Comparison of ENCODE assay signal across 21 cellular contexts in genomic region chr12:124315316-124315924, GRCh38. TPM values are rescaled to one million over a fixed set of nuclear protein-coding genes. Genes with fewer than 3 reads are reported as not detected.
DNase-seq lines count a peak whose midpoint lies in the region; ATAC-seq and TF ChIP-seq lines count a peak whose summit lies in the region.
"Had no signal": no experiment of that assay in that cellular context is flagged by ENCODE, and none has a peak within 500 bp of the region (broad histone marks: within the 10 kb centered on the region; RNA-seq: fewer than 3 reads in every experiment).

No MANE protein-coding gene starts in this region.

- no peaks in the 10 kb centered on the region for H3K36me3 ChIP-seq in HEK293 (ENCODE audit: control insufficient read depth in 2 of 2, insufficient read depth in 1 of 2, low read length in 2 of 2)
- no peaks in the 10 kb centered on the region for H3K36me3 ChIP-seq in endodermal cell (ENCODE audit: control insufficient read depth, insufficient read depth, low read length)

- peaks cover 37% of the 10 kb centered on the region for H3K4me1 Mint-ChIP-seq in endodermal cell
- no peaks in the 10 kb centered on the region for H3K4me1 Mint-ChIP-seq in activated T-cell treated with anti-CD3 and anti-CD28 coated beads, Interleukin-2, amount 50 U/mL, for 72 hours (ENCODE audit: low read depth)

- H3K4me3 Mint-ChIP-seq in endodermal cell = no peak overlapping the region
- no peak overlapping the region for H3K4me3 Mint-ChIP-seq in activated T-cell treated with anti-CD3 and anti-CD28 coated beads, Interleukin-2, amount 50 U/mL, for 72 hours
- H3K4me3 Mint-ChIP-seq: CD4-positive, alpha-beta T cell; HFFc6 had no signal

- no peaks in the 10 kb centered on the region for H3K27me3 ChIP-seq in endodermal cell (ENCODE audit: control insufficient read depth, insufficient read depth, low read length, poor library complexity, severe bottlenecking)

- no peak overlapping the region for H3K9ac ChIP-seq in endodermal cell (ENCODE audit: extremely low read depth, low read length, poor library complexity, severe bottlenecking)

- H3K9me3 ChIP-seq in HEK293 (ENCODE audit: control insufficient read depth, insufficient read depth, low read depth, low read length) (no peaks in the 10 kb centered on the region), endodermal cell (ENCODE audit: control insufficient read depth, low read length) (no peaks in the 10 kb centered on the region)
- H3K9me3 ChIP-seq: A549, Caco-2 had no signal

- POLR2A ChIA-PET in HEK293 (lab: Yijun Ruan, JAX) = no interaction called here

- CTCF ChIA-PET in HEK293 (lab: Yijun Ruan, JAX) = interaction anchor here (0.6 kb wide), 1 partner anchor 453 kb away, joined by 4 read pairs; no protein-coding TSS in a partner anchor

- 88 to 89% methylated on average over 12 to 18 of the region's 18 CpGs for WGBS in endodermal cell (ENCODE audit: insufficient coverage in 1 of 2, insufficient read length in 1 of 2), 2 experiments

- H3K9me3 Mint-ChIP-seq in endodermal cell = no peaks in the 10 kb centered on the region
- no peaks in the 10 kb centered on the region for H3K9me3 Mint-ChIP-seq in activated T-cell treated with anti-CD3 and anti-CD28 coated beads, Interleukin-2, amount 50 U/mL, for 72 hours
- H3K9me3 Mint-ChIP-seq: CD4-positive, alpha-beta T cell had no signal

- TF ChIP-seq CTCF in HEK293 (tag by site-specific recombination; IDR thresholded peaks at IDR 0.05) (no peak), endodermal cell (conservative IDR thresholded peaks at IDR 0.05) (no peak)

- H3K27ac Mint-ChIP-seq in endodermal cell = no peak overlapping the region
- H3K27ac Mint-ChIP-seq in activated T-cell treated with anti-CD3 and anti-CD28 coated beads, Interleukin-2, amount 50 U/mL, for 72 hours = no peak overlapping the region
- H3K27ac Mint-ChIP-seq: CD4-positive, alpha-beta T cell; HFFc6 had no signal

- H3K27me3 Mint-ChIP-seq in endodermal cell (ENCODE audit: insufficient read depth) = peaks cover 25% of the 10 kb centered on the region
- no peaks in the 10 kb centered on the region for H3K27me3 Mint-ChIP-seq in activated T-cell treated with anti-CD3 and anti-CD28 coated beads, Interleukin-2, amount 50 U/mL, for 72 hours (ENCODE audit: low read depth)
- H3K27me3 Mint-ChIP-seq: CD4-positive, alpha-beta T cell had no signal

- H3K36me3 Mint-ChIP-seq in endodermal cell (ENCODE audit: low read depth) = no peaks in the 10 kb centered on the region
- H3K36me3 Mint-ChIP-seq in activated T-cell treated with anti-CD3 and anti-CD28 coated beads, Interleukin-2, amount 50 U/mL, for 72 hours (ENCODE audit: insufficient read depth in 2 of 2) = no peaks in the 10 kb centered on the region

- ATAC-seq in activated T-cell treated with anti-CD3 and anti-CD28 coated beads, Interleukin-2, amount 50 U/mL, for 72 hours (replicated peaks in 1 of 2) = no peak
- ATAC-seq: A549 had no signal

- H3K4me1 ChIP-seq in HEK293 (ENCODE audit: control insufficient read depth, insufficient read depth, low read length) (no peaks in the 10 kb centered on the region), endodermal cell (ENCODE audit: control insufficient read depth, insufficient read depth, low read length) (peaks cover 24% of the 10 kb centered on the region)
- H3K4me1 ChIP-seq: A549 had no signal

- H3K4me3 ChIP-seq in HEK293 (ENCODE audit: low read depth, low read length) = no peak overlapping the region
- no peak overlapping the region for H3K4me3 ChIP-seq in endodermal cell (ENCODE audit: low read length)
- H3K4me3 ChIP-seq: A549 had no signal

- no peak overlapping the region for H3K27ac ChIP-seq in HEK293 (ENCODE audit: extremely low read depth, low read depth, low read length)
- no peak overlapping the region for H3K27ac ChIP-seq in endodermal cell (ENCODE audit: low read depth, low read length)
- H3K27ac ChIP-seq: 22Rv1, A549, C4-2B had no signal

- peak; percentile 45 to 50 for DNase-seq in NCI-H2081 (lab: John Stamatoyannopoulos, UW)
- DNase-seq in NCI-H2081 treated with DMSO at 0.1 percent for 48 hours (lab: John Stamatoyannopoulos, UW) = no peak
- peak; percentile 64 for DNase-seq in endodermal cell
- no peak for DNase-seq in activated T-cell treated with anti-CD3 and anti-CD28 coated beads, Interleukin-2, amount 50 U/mL, for 48 hours
- no peak for DNase-seq in DMS 273 treated with DMSO at 0.1 percent for 48 hours (lab: John Stamatoyannopoulos, UW)
- no peak for DNase-seq in activated T-cell treated with anti-CD3 and anti-CD28 coated beads, Interleukin-2, amount 50 U/mL, for 72 hours
- DNase-seq: AML-193; Caco-2; CD4-positive, alpha-beta T cell; DMS153; DND-41; EL; HCEC 1CT; HFFc6; IMR-90 had no signal

TF ChIP-seq in HEK293, 187 proteins besides CTCF, POLR2A, EP300 and RAD21:
- TF ChIP-seq ZIC2 (tag by site-specific recombination; IDR thresholded peaks at IDR 0.05) = peak; percentile 93
- TF ChIP-seq ZNF549 (tag by site-specific recombination; IDR thresholded peaks at IDR 0.05) = no peak
- no peak for TF ChIP-seq ZNF175 (tag by site-specific recombination; IDR thresholded peaks at IDR 0.05)
- no peak for TF ChIP-seq ZBTB17 (tag by site-specific recombination; IDR thresholded peaks at IDR 0.05)
- TF ChIP-seq PATZ1 (tag by site-specific recombination; IDR thresholded peaks at IDR 0.05) = no peak
- no peak for TF ChIP-seq ZNF37A (tag by site-specific recombination; IDR thresholded peaks at IDR 0.05)
- TF ChIP-seq SP3 (tag by site-specific recombination; IDR thresholded peaks at IDR 0.05) = no peak
- no peak for TF ChIP-seq ZNF16 (tag by site-specific recombination; IDR thresholded peaks at IDR 0.05; ENCODE audit: low read depth)
TF ChIP-seq in HEK293: peak in this region for 1.

RNA-seq across cellular contexts. Expression of gene RFLNA, which starts 20.5 kb away (rescaled TPM):
- total RNA-seq in endodermal cell = 1 to 10 TPM; 1.2 to 2.0 TPM
- 6.3 TPM for polyA plus RNA-seq in endodermal cell (2013, experiment 1 of 2)
- polyA plus RNA-seq in endodermal cell (2013, experiment 2 of 2) = 5.2 TPM
- not detected for total RNA-seq in activated T-cell treated with anti-CD3 and anti-CD28 coated beads, Interleukin-2, amount 50 U/mL, for 72 hours
- total RNA-seq: CD4-positive, alpha-beta T cell; H4; HFFc6; IMR-90 had no signal
- polyA plus RNA-seq: A549, BJ, IMR-90 had no signal

Comparison
In these comparisons a context has a peak if more than half of its experiments do, and no peak if none do; other contexts are left out.
1. DNase-seq: peak in NCI-H2081 (2 of 2) and endodermal cell (single experiment); none in NCI-H2081 treated with DMSO at 0.1 percent for 48 hours (single experiment), activated T-cell treated with anti-CD3 and anti-CD28 coated beads, Interleukin-2, amount 50 U/mL, for 48 hours (0 of 2), DMS 273 treated with DMSO at 0.1 percent for 48 hours (single experiment) and activated T-cell treated with anti-CD3 and anti-CD28 coated beads, Interleukin-2, amount 50 U/mL, for 72 hours (0 of 2).